ENCODE assay signal across 17 cellular contexts in the genomic region with DNA sequence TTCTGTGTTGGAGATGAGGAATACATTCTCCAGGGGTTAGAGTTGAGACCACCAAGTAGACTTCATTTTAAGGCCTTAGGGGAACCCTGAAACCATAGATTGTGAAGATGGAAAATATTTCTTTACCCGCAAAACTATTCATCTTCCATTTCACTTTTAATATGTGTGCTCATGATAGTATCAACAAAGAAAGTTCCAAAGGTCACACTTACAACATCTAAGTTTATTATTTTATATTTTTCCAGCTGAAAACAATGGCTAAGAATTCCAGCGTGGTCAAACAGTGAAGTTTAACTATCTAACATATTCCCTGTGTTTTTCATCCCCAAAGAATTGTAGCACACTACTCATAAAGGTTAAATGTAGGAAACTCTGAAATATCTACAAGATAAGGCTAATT.
"Had no signal": no experiment of that assay in that cellular context is flagged by ENCODE, and none has a peak within 500 bp of the region (broad histone marks: within the 10 kb centered on the region; RNA-seq: fewer than 3 reads in every experiment).

No MANE protein-coding gene starts in this region.

- ATAC-seq: activated naive CD4-positive, alpha-beta T cell treated with anti-CD3 and anti-CD28 coated beads, Interleukin-2, amount 50 U/mL, for 72 hours; T-helper 17 cell had no signal

- H3K4me1 Mint-ChIP-seq: memory B cell, T-helper 17 cell had no signal

- H3K4me3 ChIP-seq: left lung, pancreas, skin epidermis, thyroid gland, vagina had no signal

- FAIRE-seq: islet of Langerhans had no signal

- H3K9me3 ChIP-seq: left lung, pancreas, thyroid gland, vagina had no signal

- DNase-seq: activated CD4-positive, alpha-beta T cell treated with anti-CD3 and anti-CD28 coated beads, Interleukin-2, amount 50 U/mL, for 1 hour; activated CD4-positive, CD25-positive, alpha-beta regulatory T cell; activated effector memory CD4-positive, alpha-beta T cell treated with Interleukin-2 at 50 U/mL for 16 hours; activated T-cell treated with anti-CD3 and anti-CD28 coated beads, Interleukin-2, amount 50 U/mL, for 1 hour; foreskin melanocyte; head of caudate nucleus; left lung; nephron progenitor cell; pancreas; retina; T-helper 17 cell; thyroid gland had no signal

- H3K27ac ChIP-seq: left lung, pancreas, thyroid gland, vagina had no signal

- H3K27me3 Mint-ChIP-seq: memory B cell, T-helper 17 cell had no signal

- H3K36me3 ChIP-seq: left lung, pancreas, thyroid gland, vagina had no signal

- H3K27me3 ChIP-seq: left lung, pancreas, thyroid gland, vagina had no signal

- H3K4me1 ChIP-seq: left lung, pancreas, thyroid gland had no signal

- H3K27ac Mint-ChIP-seq: activated naive CD4-positive, alpha-beta T cell treated with anti-CD3 and anti-CD28 coated beads, Interleukin-2, amount 50 U/mL, for 72 hours; memory B cell; T-helper 17 cell had no signal

- H3K9me3 Mint-ChIP-seq: memory B cell, nephron progenitor cell had no signal

- H3K36me3 Mint-ChIP-seq: activated naive CD4-positive, alpha-beta T cell treated with anti-CD3 and anti-CD28 coated beads, Interleukin-2, amount 50 U/mL, for 72 hours; memory B cell had no signal

- H3K4me3 Mint-ChIP-seq: memory B cell, nephron progenitor cell, T-helper 17 cell had no signal
